Comparison of ENCODE assay signal across 8 cellular contexts in the genomic region with DNA sequence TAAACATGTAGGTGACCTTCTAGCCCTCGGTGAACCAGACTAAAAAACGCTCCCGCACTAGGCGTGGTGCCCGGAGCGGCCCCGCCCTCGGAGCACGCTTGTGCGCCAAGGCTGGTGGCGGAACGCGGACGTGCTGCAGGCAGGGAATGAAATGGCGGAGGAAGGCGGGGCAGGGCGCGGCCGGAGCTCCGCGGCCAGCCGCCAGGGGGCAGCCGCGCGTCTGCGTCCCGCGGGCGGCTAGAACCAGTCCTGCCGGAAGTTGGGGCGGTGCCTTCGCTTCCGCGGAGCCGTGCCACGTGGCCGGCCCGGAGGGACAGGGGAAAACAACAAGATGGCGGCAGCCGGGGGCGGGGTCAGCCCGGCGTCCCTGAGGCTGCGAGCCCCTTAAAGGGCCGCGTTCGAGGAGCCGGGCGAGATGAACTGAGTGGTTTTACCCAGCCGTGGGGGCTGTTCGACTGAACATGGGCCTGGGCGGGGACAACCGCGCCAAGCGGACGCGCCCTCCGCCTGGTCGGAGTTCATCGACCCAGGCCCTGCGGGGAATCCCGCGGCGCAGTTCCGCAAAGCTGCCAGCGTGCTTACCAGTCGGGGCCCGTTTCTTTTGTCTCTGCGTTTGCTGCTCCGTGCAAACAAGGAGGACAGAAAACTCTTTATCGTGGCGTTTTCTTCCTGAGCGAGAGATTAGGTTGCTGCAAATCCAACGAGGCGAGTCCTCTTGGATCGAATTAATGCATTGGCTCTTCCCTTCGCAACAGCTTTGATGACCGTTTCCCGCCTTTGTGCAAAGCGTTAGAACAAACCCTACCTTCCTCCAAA.
DNase-seq lines count a peak whose midpoint lies in the region; ATAC-seq and TF ChIP-seq lines count a peak whose summit lies in the region.

No MANE protein-coding gene starts in this region.

- peak overlapping the region; percentile 87 to 99 (median 93) for H3K27ac ChIP-seq in adrenal gland

- H3K4me1 Mint-ChIP-seq in progenitor cell of endocrine pancreas (ENCODE audit: low read depth), result peaks cover 30% of the 10 kb centered on the region

- no peaks in the 10 kb centered on the region for H3K27me3 ChIP-seq in adrenal gland

- peak overlapping the region; percentile 98 for H3K27ac Mint-ChIP-seq in progenitor cell of endocrine pancreas

- ATAC-seq in HG02852 (IDR thresholded peaks at IDR 0.05; ENCODE audit: unreplicated experiment) (peak; percentile 75), left cardiac atrium (peak; percentile 91)

- no peaks in the 10 kb centered on the region for H3K9me3 ChIP-seq in adrenal gland (replicated peaks in 1 of 3)

- in situ Hi-C loops in GM13976 (cut with MboI; ENCODE audit: low sequenced_read_pairs, unreplicated experiment), result no loop called here

- peak overlapping the region; percentile 80 for H3K4me3 Mint-ChIP-seq in progenitor cell of endocrine pancreas (ENCODE audit: low read depth)

- H3K36me3 Mint-ChIP-seq in progenitor cell of endocrine pancreas (ENCODE audit: insufficient read depth), result peaks cover 2% of the 10 kb centered on the region

- no peaks in the 10 kb centered on the region for H3K27me3 Mint-ChIP-seq in progenitor cell of endocrine pancreas

- 0 to 3% (median 1%) methylated on average over 29 to 80 of the region's 80 CpGs for WGBS in adrenal gland, 4 donors

- DNase-seq in GM13976 (ENCODE audit: low spot score), result peak; percentile 96
- DNase-seq in NCI-H1436 (lab: John Stamatoyannopoulos, UW), result peak; percentile 97
- peak; percentile 95 for DNase-seq in SW480 (ENCODE audit: low spot score)
- DNase-seq in adrenal gland, result peak; percentile 97 to 99 (median 98)
- DNase-seq in left cardiac atrium, result peak; percentile 99
- peak; percentile 98 for DNase-seq in progenitor cell of endocrine pancreas (ENCODE audit: low spot score, unreplicated experiment)
- peak; percentile 98 for DNase-seq in ureter (ENCODE audit: low spot score)

- peaks cover 14 to 38% of the 10 kb centered on the region in 2 donors for H3K4me1 ChIP-seq in adrenal gland (replicated peaks in 1 of 2)

- intact Hi-C loops in adrenal gland (cut with DNase I) (loop anchor here in 1 of 2 donors (10.0 kb wide), 2 partner anchors 106 to 216 kb away; no protein-coding TSS in a partner anchor), left cardiac atrium (cut with DNase I) (loop anchor here (1.0 to 2.0 kb wide), 2 partner anchors 95 to 110 kb away; no protein-coding TSS in a partner anchor)

- TF ChIP-seq POLR2A in adrenal gland (IDR thresholded peaks at IDR 0.05), result peak; percentile 66 to 86

- peak overlapping the region in 3 of 4 donors; percentile 37 to 66 (median 46) for H3K4me3 ChIP-seq in adrenal gland

- H3K36me3 ChIP-seq in adrenal gland (replicated peaks in 1 of 2), result no peaks in the 10 kb centered on the region

- TF ChIP-seq CTCF in GM13976 (IDR thresholded peaks at IDR 0.05; ENCODE audit: borderline replicate concordance, control extremely low read depth, extremely low read depth, insufficient read depth, missing control alignments) (peak; percentile 96), adrenal gland (IDR thresholded peaks at IDR 0.05) (peak; percentile 78 to 100 (median 93)), progenitor cell of endocrine pancreas (IDR thresholded peaks at IDR 0.05; ENCODE audit: unreplicated experiment) (peak; percentile 100)

- peaks cover 3% of the 10 kb centered on the region for H3K9me3 Mint-ChIP-seq in progenitor cell of endocrine pancreas (ENCODE audit: low read depth)

Comparison
In these comparisons a context has a peak if more than half of its experiments do, and no peak if none do; other contexts are left out.
1. Peak in every context shown above with its lines: DNase-seq, ATAC-seq, H3K4me3 ChIP-seq and H3K27ac ChIP-seq.